Comparison of ENCODE assay signal across 8 cellular contexts in the genomic region with DNA sequence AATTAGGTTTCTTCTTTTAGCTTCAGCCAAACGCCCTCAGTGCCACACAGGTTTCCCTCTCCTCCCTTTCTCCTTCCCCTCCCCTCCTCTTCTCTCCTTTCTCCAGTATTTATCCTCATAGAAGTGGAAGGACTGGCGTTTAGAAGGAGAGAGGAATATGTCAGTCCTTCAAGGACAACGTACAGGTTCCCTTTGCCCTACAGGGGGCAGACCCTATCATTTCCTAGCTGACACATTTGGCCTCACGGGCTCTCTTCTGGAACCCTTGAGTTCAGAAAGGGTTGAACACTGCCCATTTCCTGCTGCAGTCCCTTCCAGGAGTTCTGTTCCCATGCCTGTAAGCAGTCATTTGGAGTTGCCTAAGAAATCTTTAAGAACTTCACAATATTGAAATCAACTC. TPM values are rescaled to one million over a fixed set of nuclear protein-coding genes. Genes with fewer than 3 reads are reported as not detected.
A peak's percentile ranks its signal among the peaks of the same experiment; 100 is the strongest.
DNase-seq lines count a peak whose midpoint lies in the region; ATAC-seq, FAIRE-seq and TF ChIP-seq lines count a peak whose summit lies in the region.

No MANE protein-coding gene starts in this region.

- H3K9me3 Mint-ChIP-seq in stimulated activated naive CD8-positive, alpha-beta T cell treated with anti-CD3 and anti-CD28 coated beads, Interleukin-15, amount 100 ng/mL, for 72 hours = no peaks in the 10 kb centered on the region

- H3K4me3 Mint-ChIP-seq in stimulated activated naive CD8-positive, alpha-beta T cell treated with anti-CD3 and anti-CD28 coated beads, Interleukin-15, amount 100 ng/mL, for 72 hours = no peak overlapping the region

- TF ChIP-seq CTCF in choroid plexus epithelial cell (conservative IDR thresholded peaks at IDR 0.05; ENCODE audit: low read depth, low read length) = peak; percentile 23

- H3K27me3 Mint-ChIP-seq in stimulated activated naive CD8-positive, alpha-beta T cell treated with anti-CD3 and anti-CD28 coated beads, Interleukin-15, amount 100 ng/mL, for 72 hours = peaks cover 81% of the 10 kb centered on the region

- ATAC-seq in stimulated activated naive CD8-positive, alpha-beta T cell treated with anti-CD3 and anti-CD28 coated beads, Interleukin-15, Interleukin-2, amounts not matched to agents 100 U/mL and 50 U/mL, for 24 hours = peak; percentile 43
- ATAC-seq in stimulated activated naive CD8-positive, alpha-beta T cell treated with anti-CD3 and anti-CD28 coated beads, Interleukin-15, amount 100 ng/mL, for 72 hours = no peak
- no peak for ATAC-seq in HG02852 (IDR thresholded peaks at IDR 0.05; ENCODE audit: unreplicated experiment)

- FAIRE-seq in frontal cortex (lab: Jason Lieb, UNC) = no peak

- no peak for DNase-seq in stimulated activated naive CD8-positive, alpha-beta T cell treated with anti-CD3 and anti-CD28 coated beads, Interleukin-15, Interleukin-2, amounts not matched to agents 100 U/mL and 50 U/mL, for 24 hours
- DNase-seq in stimulated activated naive CD8-positive, alpha-beta T cell treated with anti-CD3 and anti-CD28 coated beads, Interleukin-15, amount 100 ng/mL, for 72 hours = no peak
- peak; percentile 21 for DNase-seq in NCI-H460 (ENCODE audit: extremely low read depth, low read depth)
- no peak for DNase-seq in choroid plexus epithelial cell (ENCODE audit: low read depth)
- DNase-seq in frontal cortex (ENCODE audit: low spot score in 2 of 2) = no peak
- DNase-seq in cortex of kidney (lab: John Stamatoyannopoulos, UW) = no peak
- DNase-seq in dedifferentiated amniotic fluid mesenchymal stem cell (ENCODE audit: extremely low spot score) = no peak

- no peak overlapping the region for H3K4me3 ChIP-seq in choroid plexus epithelial cell (ENCODE audit: low read depth, low read length)

- H3K4me1 Mint-ChIP-seq in stimulated activated naive CD8-positive, alpha-beta T cell treated with anti-CD3 and anti-CD28 coated beads, Interleukin-15, amount 100 ng/mL, for 72 hours = peaks cover 8% of the 10 kb centered on the region

- H3K27ac Mint-ChIP-seq in stimulated activated naive CD8-positive, alpha-beta T cell treated with anti-CD3 and anti-CD28 coated beads, Interleukin-15, amount 100 ng/mL, for 72 hours = no peak overlapping the region

RNA-seq across cellular contexts. Expression of gene CDCA7, which starts 46.1 kb away (rescaled TPM):
- total RNA-seq in NCI-H460 (2014; rRNA removed; shearing (Covaris generic)) = 25.1 and 27.6 TPM in 2 replicates
- polyA plus RNA-seq in NCI-H460 (2014; cell fraction: nucleus; rRNA removed) = 140 and 180 TPM in 2 replicates
- total RNA-seq in frontal cortex = 14.3 TPM
